ENCODE assay signal across 13 cellular contexts in the genomic region with DNA sequence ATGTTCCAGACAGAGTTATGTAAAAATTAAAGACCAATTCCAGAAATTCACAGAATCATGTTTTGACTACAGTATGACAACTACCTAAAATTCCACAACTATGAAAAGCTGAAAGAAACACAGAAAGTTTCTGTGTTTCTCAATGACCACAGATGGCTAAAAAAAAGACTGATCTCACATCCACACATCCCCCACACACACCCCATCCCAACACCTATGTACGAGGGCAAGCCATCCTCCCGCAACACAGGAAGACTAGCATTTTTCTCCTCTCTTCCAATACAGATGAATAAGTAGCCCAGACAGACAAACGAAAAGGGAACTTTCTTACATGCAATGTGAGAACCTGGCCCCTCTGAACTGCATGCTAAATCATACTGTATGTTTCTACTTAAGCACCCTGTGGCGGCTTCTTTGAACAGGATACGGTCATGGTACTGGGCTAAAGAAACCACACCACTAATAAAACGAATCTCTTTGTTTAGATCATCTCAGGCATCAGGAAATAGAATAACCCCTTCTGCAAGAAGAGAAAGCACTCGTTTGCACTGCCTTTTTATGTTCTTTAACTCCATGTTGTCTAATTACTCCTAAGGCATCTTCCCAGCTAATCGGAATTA.
A peak's percentile ranks its signal among the peaks of the same experiment; 100 is the strongest.
DNase-seq lines count a peak whose midpoint lies in the region; ATAC-seq and TF ChIP-seq lines count a peak whose summit lies in the region.
"Had no signal": no experiment of that assay in that cellular context is flagged by ENCODE, and none has a peak within 500 bp of the region (broad histone marks: within the 10 kb centered on the region; RNA-seq: fewer than 3 reads in every experiment).

No MANE protein-coding gene starts in this region.

- H4K8ac ChIP-seq in mesenchymal stem cell (ENCODE audit: low read length): no peak overlapping the region

- H3K27me3 ChIP-seq in mesenchymal stem cell (ENCODE audit: control insufficient read depth in 1 of 2, insufficient read depth in 1 of 2, low read length in 2 of 2): no peaks in the 10 kb centered on the region
- H3K27me3 ChIP-seq: stomach had no signal

- no peaks in the 10 kb centered on the region for H3K9me3 ChIP-seq in mesenchymal stem cell (ENCODE audit: control insufficient read depth, low read length)
- H3K9me3 ChIP-seq: stomach had no signal

- H3K4ac ChIP-seq in mesenchymal stem cell (ENCODE audit: low read depth in 1 of 2, low read length in 2 of 2): no peak overlapping the region

- no peak overlapping the region for H3K18ac ChIP-seq in mesenchymal stem cell (ENCODE audit: low read depth in 1 of 2, low read length in 2 of 2)

- H3K9ac ChIP-seq in mesenchymal stem cell (ENCODE audit: low read length): no peak overlapping the region

- H2BK12ac ChIP-seq in mesenchymal stem cell (ENCODE audit: low read length in 2 of 2): no peak overlapping the region

- H2AK5ac ChIP-seq in mesenchymal stem cell (ENCODE audit: low read length, severe bottlenecking): no peak overlapping the region

- CTCF ChIA-PET in RWPE1 (lab: Yijun Ruan, JAX): no interaction called here

- no peak overlapping the region for H3K27ac ChIP-seq in mesenchymal stem cell (ENCODE audit: low read length, poor library complexity, severe bottlenecking)
- no peak overlapping the region for H3K27ac ChIP-seq in RWPE1

- TF ChIP-seq CTCF in RWPE1 (conservative IDR thresholded peaks at IDR 0.05; ENCODE audit: low read depth): no peak

- H2BK15ac ChIP-seq in mesenchymal stem cell (ENCODE audit: low read depth, poor library complexity, severe bottlenecking): no peak overlapping the region

- WGBS in mesenchymal stem cell: 35% methylated on average over 7 of the region's 8 CpGs

- H3K36me3 ChIP-seq in mesenchymal stem cell (ENCODE audit: control insufficient read depth in 1 of 2, insufficient read depth in 2 of 2, low read depth in 1 of 2, low read length in 2 of 2): no peaks in the 10 kb centered on the region
- H3K36me3 ChIP-seq: stomach had no signal

- DNase-seq in left kidney (ENCODE audit: low read depth, low spot score) (peak; percentile 93), mesenchymal stem cell (no peak), NK-92 (lab: John Stamatoyannopoulos, UW; ENCODE audit: unreplicated experiment) (no peak), RWPE1 (ENCODE audit: low spot score) (no peak), DMS 273 (lab: John Stamatoyannopoulos, UW; ENCODE audit: unreplicated experiment) (no peak)
- DNase-seq: activated B cell treated with CpG ODN at 0.5 μM for 24 hours; effector CD8-positive, alpha-beta T cell; NCI-H1436 treated with DMSO at 0.1 percent for 48 hours; stimulated activated CD4-positive, alpha-beta T cell treated with anti-CD3 and anti-CD28 coated beads, Interleukin-12 subunit alpha, Interleukin-12 subunit beta, amount 100 ng/mL, for 4 hours; stomach had no signal

- H3K14ac ChIP-seq in mesenchymal stem cell (ENCODE audit: low read length in 2 of 2): no peak overlapping the region

- no peak overlapping the region for H2BK5ac ChIP-seq in mesenchymal stem cell (ENCODE audit: low read depth, low read length, poor library complexity, severe bottlenecking)

- peaks cover 14% of the 10 kb centered on the region for H3K79me1 ChIP-seq in mesenchymal stem cell (replicated peaks; ENCODE audit: low read length, poor library complexity, severe bottlenecking)

- no peak overlapping the region for H2BK120ac ChIP-seq in mesenchymal stem cell (ENCODE audit: low read depth, low read length)

- H3K4me1 ChIP-seq in mesenchymal stem cell (ENCODE audit: control insufficient read depth, insufficient read depth, low read depth, low read length): no peaks in the 10 kb centered on the region

- no peak overlapping the region for H3K4me2 ChIP-seq in mesenchymal stem cell (ENCODE audit: low read length, poor library complexity, severe bottlenecking)

- no peak overlapping the region for H4K91ac ChIP-seq in mesenchymal stem cell (ENCODE audit: low read length)

- no peak overlapping the region for H3K23ac ChIP-seq in mesenchymal stem cell (ENCODE audit: low read length in 2 of 2)

- POLR2A ChIA-PET in RWPE1 (lab: Yijun Ruan, JAX; ENCODE audit: low non-redundant PET): no interaction called here

- H3K4me3 ChIP-seq in mesenchymal stem cell (ENCODE audit: insufficient read depth in 1 of 2, low read depth in 1 of 2, low read length in 2 of 2): no peak overlapping the region
- H3K4me3 ChIP-seq: stomach had no signal

- no peak overlapping the region for H2AFZ ChIP-seq in mesenchymal stem cell (ENCODE audit: low read depth, low read length)

- ATAC-seq in GM18508 (IDR thresholded peaks at IDR 0.05; ENCODE audit: insufficient read depth, unreplicated experiment) (peak; percentile 39), GM19468 (IDR thresholded peaks at IDR 0.05; ENCODE audit: extremely low read depth, unreplicated experiment) (peak; percentile 72), HG03175 (IDR thresholded peaks at IDR 0.05; ENCODE audit: unreplicated experiment) (peak; percentile 49)
